1 cellular context compared by ENCODE assay signal in the genomic region with DNA sequence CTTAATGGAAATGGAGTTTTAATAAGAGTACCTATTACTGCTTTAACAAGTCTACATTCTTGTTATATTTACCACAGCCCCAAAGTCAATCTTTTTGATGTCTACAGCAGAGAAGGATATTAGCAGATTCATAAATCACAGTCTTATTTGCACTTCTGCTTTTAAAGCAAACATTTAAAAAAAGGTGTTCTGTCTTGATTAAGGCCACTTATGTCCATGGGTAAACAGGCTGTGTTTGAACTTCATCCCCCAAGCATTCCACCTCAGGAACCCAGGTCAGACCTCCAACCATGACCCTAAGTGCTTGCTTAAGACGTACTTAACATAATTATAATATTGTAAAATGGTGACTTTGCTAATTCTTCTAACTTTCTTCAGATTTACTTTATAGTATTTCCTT.
TF ChIP-seq lines count a peak whose summit lies in the region.

No MANE protein-coding gene starts in this region.

TF ChIP-seq in HepG2, 621 proteins besides CTCF, POLR2A, EP300 and RAD21 (continued from another document):
- TF ChIP-seq THAP7 (CRISPR knock-in tag; IDR thresholded peaks at IDR 0.05) (no peak), POGZ (CRISPR knock-in tag; IDR thresholded peaks at IDR 0.05) (peak; percentile 50; the same call in 1 of the 2 replicates), SATB2 (CRISPR knock-in tag; IDR thresholded peaks at IDR 0.05) (0 out of 2 replicates have a peak, but pooled peaks have one; percentile 46), IRF2 (CRISPR knock-in tag; IDR thresholded peaks at IDR 0.05) (0 out of 2 replicates have a peak, but pooled peaks have one; percentile 31), PPARG (CRISPR knock-in tag; conservative IDR thresholded peaks at IDR 0.05) (peak; percentile 28; the same call in 1 of the 2 replicates), MED13 (CRISPR knock-in tag; IDR thresholded peaks at IDR 0.05) (no peak; the same call in 1 of the 2 replicates), HMG20A (CRISPR knock-in tag; IDR thresholded peaks at IDR 0.05; ENCODE audit: borderline replicate concordance) (peak; percentile 100), ZSCAN20 (CRISPR knock-in tag; IDR thresholded peaks at IDR 0.05; ENCODE audit: borderline replicate concordance) (no peak), FOSL2 (CRISPR knock-in tag; IDR thresholded peaks at IDR 0.05) (0 out of 2 replicates have a peak, but pooled peaks have one; percentile 36), FOXO4 (CRISPR knock-in tag; conservative IDR thresholded peaks at IDR 0.05) (no peak), HMG20B (CRISPR knock-in tag; conservative IDR thresholded peaks at IDR 0.05) (peak; percentile 100), RARA (CRISPR knock-in tag; IDR thresholded peaks at IDR 0.05) (peak; percentile 85), CREM (IDR thresholded peaks at IDR 0.05) (peak; percentile 68), CREM (CRISPR knock-in tag; IDR thresholded peaks at IDR 0.05) (no peak), ZNF430 (CRISPR knock-in tag; IDR thresholded peaks at IDR 0.05) (no peak), MED1 (CRISPR knock-in tag; IDR thresholded peaks at IDR 0.05) (peak; percentile 59; the same call in 1 of the 2 replicates), ZNF772 (CRISPR knock-in tag; IDR thresholded peaks at IDR 0.05) (no peak), ZSCAN25 (CRISPR knock-in tag; IDR thresholded peaks at IDR 0.05) (no peak), TOE1 (CRISPR knock-in tag; IDR thresholded peaks at IDR 0.05) (no peak), ZNF33B (CRISPR knock-in tag; IDR thresholded peaks at IDR 0.05) (no peak), NR2F6 (IDR thresholded peaks at IDR 0.05) (peak; percentile 93), NR2F6 (CRISPR knock-in tag; IDR thresholded peaks at IDR 0.05) (peak; percentile 94), SP5 (CRISPR knock-in tag; IDR thresholded peaks at IDR 0.05; ENCODE audit: borderline replicate concordance, low read depth) (peak; percentile 24; the same call in 1 of the 2 replicates), AKAP8 (CRISPR knock-in tag; IDR thresholded peaks at IDR 0.05) (no peak)
- TF ChIP-seq, protein P1, sequence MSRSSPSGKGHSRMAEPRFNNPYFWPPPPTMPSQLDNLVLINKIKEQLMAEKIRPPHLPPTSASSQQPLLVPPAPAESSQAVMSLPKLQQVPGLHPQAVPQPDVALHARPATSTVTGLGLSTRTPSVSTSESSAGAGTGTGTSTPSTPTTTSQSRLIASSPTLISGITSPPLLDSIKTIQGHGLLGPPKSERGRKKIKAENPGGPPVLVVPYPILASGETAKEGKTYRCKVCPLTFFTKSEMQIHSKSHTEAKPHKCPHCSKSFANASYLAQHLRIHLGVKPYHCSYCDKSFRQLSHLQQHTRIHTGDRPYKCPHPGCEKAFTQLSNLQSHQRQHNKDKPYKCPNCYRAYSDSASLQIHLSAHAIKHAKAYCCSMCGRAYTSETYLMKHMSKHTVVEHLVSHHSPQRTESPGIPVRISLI (CRISPR knock-in tag; IDR thresholded peaks at IDR 0.05; ENCODE audit: borderline replicate concordance), result peak; percentile 81; the same call in 1 of the 2 replicates
- TF ChIP-seq, protein P2, sequence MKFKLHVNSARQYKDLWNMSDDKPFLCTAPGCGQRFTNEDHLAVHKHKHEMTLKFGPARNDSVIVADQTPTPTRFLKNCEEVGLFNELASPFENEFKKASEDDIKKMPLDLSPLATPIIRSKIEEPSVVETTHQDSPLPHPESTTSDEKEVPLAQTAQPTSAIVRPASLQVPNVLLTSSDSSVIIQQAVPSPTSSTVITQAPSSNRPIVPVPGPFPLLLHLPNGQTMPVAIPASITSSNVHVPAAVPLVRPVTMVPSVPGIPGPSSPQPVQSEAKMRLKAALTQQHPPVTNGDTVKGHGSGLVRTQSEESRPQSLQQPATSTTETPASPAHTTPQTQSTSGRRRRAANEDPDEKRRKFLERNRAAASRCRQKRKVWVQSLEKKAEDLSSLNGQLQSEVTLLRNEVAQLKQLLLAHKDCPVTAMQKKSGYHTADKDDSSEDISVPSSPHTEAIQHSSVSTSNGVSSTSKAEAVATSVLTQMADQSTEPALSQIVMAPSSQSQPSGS (CRISPR knock-in tag; IDR thresholded peaks at IDR 0.05), result 0 out of 2 replicates have a peak, but pooled peaks have one; percentile 19
